ENCODE assay signal across 8 cellular contexts in genomic region chr9:112751059-112751795, GRCh38. TPM values are rescaled to one million over a fixed set of nuclear protein-coding genes. Genes with fewer than 3 reads are reported as not detected.
DNase-seq lines count a peak whose midpoint lies in the region; ATAC-seq and TF ChIP-seq lines count a peak whose summit lies in the region.

No MANE protein-coding gene starts in this region.

- intact Hi-C loops in lower lobe of right lung (cut with DNase I) = loop anchor here (10.0 kb wide), 1 partner anchor 84 kb away; no protein-coding TSS in a partner anchor

- no peak for TF ChIP-seq CTCF in lower lobe of right lung (IDR thresholded peaks at IDR 0.05)

- H3K4me3 ChIP-seq in effector memory CD4-positive, alpha-beta T cell (ENCODE audit: insufficient read depth, low read depth, low read length, poor library complexity, severe bottlenecking) = peak overlapping the region; percentile 82
- peak overlapping the region; percentile 99 for H3K4me3 ChIP-seq in lower lobe of right lung

- H3K27ac ChIP-seq in effector memory CD4-positive, alpha-beta T cell (ENCODE audit: insufficient read depth, low read length, poor library complexity, severe bottlenecking) = peak overlapping the region; percentile 47
- peak overlapping the region; percentile 92 for H3K27ac ChIP-seq in lower lobe of right lung

- no peaks in the 10 kb centered on the region for H3K27me3 ChIP-seq in effector memory CD4-positive, alpha-beta T cell (replicated peaks; ENCODE audit: control insufficient read depth, insufficient read depth, low read length, poor library complexity, severe bottlenecking)
- H3K27me3 ChIP-seq in lower lobe of right lung (ENCODE audit: low read depth) = no peaks in the 10 kb centered on the region

- ATAC-seq in GM18868 (IDR thresholded peaks at IDR 0.05; ENCODE audit: unreplicated experiment) (peak; percentile 47), HG03103 (IDR thresholded peaks at IDR 0.05; ENCODE audit: low read depth, unreplicated experiment) (peak; percentile 34), lower lobe of right lung (peak; percentile 31 to 32)

- H3K4me1 ChIP-seq in effector memory CD4-positive, alpha-beta T cell (ENCODE audit: control insufficient read depth, insufficient read depth, low read length, poor library complexity, severe bottlenecking) = peaks cover 37% of the 10 kb centered on the region
- peaks cover 53% of the 10 kb centered on the region for H3K4me1 ChIP-seq in lower lobe of right lung

- no peaks in the 10 kb centered on the region for H3K9me3 ChIP-seq in effector memory CD4-positive, alpha-beta T cell (ENCODE audit: control insufficient read depth, low read length)
- no peaks in the 10 kb centered on the region for H3K9me3 ChIP-seq in lower lobe of right lung

- no peaks in the 10 kb centered on the region for H3K36me3 ChIP-seq in effector memory CD4-positive, alpha-beta T cell (ENCODE audit: control insufficient read depth, insufficient read depth, low read length)
- peaks cover 6% of the 10 kb centered on the region for H3K36me3 ChIP-seq in lower lobe of right lung

- peak; percentile 82 for DNase-seq in AG08396 (ENCODE audit: low spot score)
- DNase-seq in NCI-H510A treated with DMSO at 0.1 percent for 48 hours (lab: John Stamatoyannopoulos, UW) = peak; percentile 49
- DNase-seq in activated CD4-positive, alpha-beta T cell treated with anti-CD3 and anti-CD28 coated beads, Interleukin-2, amount 50 U/mL, for 48 hours = peak; percentile 45 to 60
- peak; percentile 31 to 46 (median 43) for DNase-seq in effector memory CD4-positive, alpha-beta T cell
- peak; percentile 69 for DNase-seq in lower lobe of right lung
- peak; percentile 69 for DNase-seq in stimulated activated CD8-positive, alpha-beta memory T cell treated with anti-CD3 and anti-CD28 coated beads, Interleukin-4, amount 100 ng/mL, for 48 hours

RNA-seq across cellular contexts. Expression of gene SNX30, which starts 0.7 kb away (rescaled TPM):
- total RNA-seq in lower lobe of right lung = 67.5 TPM

RNA-seq across cellular contexts. Expression of gene INIP, which starts 33.3 kb away (rescaled TPM):
- total RNA-seq in lower lobe of right lung = 21.0 TPM

Comparison
In these comparisons a context has a peak if more than half of its experiments do, and no peak if none do; other contexts are left out.
1. Peak in every context shown above with its lines: DNase-seq, ATAC-seq, H3K4me3 ChIP-seq and H3K27ac ChIP-seq.